Comparison of ENCODE assay signal across 8 cellular contexts in the genomic region with DNA sequence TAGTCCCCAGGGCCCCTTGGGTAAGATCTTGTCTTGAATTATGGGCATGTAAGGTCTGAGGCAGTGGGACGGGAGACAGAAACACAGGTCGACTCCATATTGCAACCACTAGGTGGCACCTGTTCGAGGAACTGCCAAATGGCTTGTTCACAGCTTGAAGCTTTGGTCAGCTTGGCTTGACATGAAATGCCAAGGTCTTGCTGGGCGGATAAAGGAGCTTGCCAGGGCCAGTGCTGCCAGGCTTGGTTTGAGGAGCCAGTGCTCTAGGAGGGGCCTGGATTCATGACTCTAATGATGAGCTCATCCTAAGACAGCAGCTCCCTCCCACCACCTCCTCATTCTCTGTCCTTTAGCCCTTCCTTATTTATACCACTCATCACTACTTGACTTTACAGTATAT. TPM values are rescaled to one million over a fixed set of nuclear protein-coding genes. Genes with fewer than 3 reads are reported as not detected.
DNase-seq lines count a peak whose midpoint lies in the region; FAIRE-seq and TF ChIP-seq lines count a peak whose summit lies in the region.

No MANE protein-coding gene starts in this region.

- H3K27ac ChIP-seq in substantia nigra (ENCODE audit: low read depth, low read length, poor library complexity, severe bottlenecking): no peak overlapping the region

- CTCF ChIA-PET in AG04449 (lab: Yijun Ruan, JAX): interaction anchor here (0.6 to 8.7 kb wide), 40 partner anchors 9 to 491 kb away, joined by 3 to 162 read pairs (median 4); a partner anchor contains a TSS

- DNase-seq in AG04449 (ENCODE audit: low read depth, low spot score) (peak; percentile 5), GM18507 (ENCODE audit: extremely low spot score, insufficient read length, low read depth) (peak; percentile 58), HK-2 (ENCODE audit: unreplicated experiment) (peak; percentile 38), NOMO-1 (lab: John Stamatoyannopoulos, UW; ENCODE audit: unreplicated experiment in 2 of 2) (peak; percentile 20 to 69), epidermal melanocyte (ENCODE audit: insufficient read length, low spot score) (peak; percentile 70), myocyte (ENCODE audit: low read depth) (peak; percentile 93), substantia nigra (lab: John Stamatoyannopoulos, UW) (peak in 39 of 49 donors; percentile 5 to 91 (median 50))
- DNase-seq in activated CD8-positive, alpha-beta memory T cell treated with anti-CD3 and anti-CD28 coated beads for 4 hours (ENCODE audit: low read depth in 2 of 2): peak; percentile 11 to 28

- peak; percentile 86 for FAIRE-seq in GM18507 (lab: Jason Lieb, UNC)

- peak; percentile 81 for TF ChIP-seq CTCF in AG04449 (IDR thresholded peaks at IDR 0.05; ENCODE audit: insufficient read depth, low read length, missing control alignments)

- no peak overlapping the region for H3K4me3 ChIP-seq in AG04449 (ENCODE audit: low read depth, low read length)

- POLR2A ChIA-PET in AG04449 (lab: Yijun Ruan, JAX): interaction anchor here (0.6 kb wide), 1 partner anchor 1764 kb away, joined by 3 read pairs; no protein-coding TSS in a partner anchor

RNA-seq across cellular contexts. Expression of a gene that starts 11.9 kb away (rescaled TPM):
- total RNA-seq in myocyte: 7.0 and 13.5 TPM in 2 replicates
- polyA plus RNA-seq in myocyte (2012): 3.8 TPM

RNA-seq across cellular contexts. Expression of a gene that starts 51.4 kb away (rescaled TPM):
- 62.2 and 71.9 TPM in 2 replicates for total RNA-seq in myocyte
- 74.5 TPM for polyA plus RNA-seq in myocyte (2012)

Comparison
In these comparisons a context has a peak if more than half of its experiments do, and no peak if none do; other contexts are left out.
1. DNase-seq: peak in every context shown above with its lines; median percentile 93 in myocyte; 70 in epidermal melanocyte; 58 in GM18507; 50 in substantia nigra; 44 in NOMO-1; 38 in HK-2; 20 in activated CD8-positive, alpha-beta memory T cell treated with anti-CD3 and anti-CD28 coated beads for 4 hours; 5 in AG04449.